In genomic region chr2:42639340-42640077, GRCh38 we compare ENCODE assay signal across 13 cellular contexts.
DNase-seq lines count a peak whose midpoint lies in the region; ATAC-seq and TF ChIP-seq lines count a peak whose summit lies in the region.
"Had no signal": no experiment of that assay in that cellular context is flagged by ENCODE, and none has a peak within 500 bp of the region (broad histone marks: within the 10 kb centered on the region; RNA-seq: fewer than 3 reads in every experiment).

No MANE protein-coding gene starts in this region.

- H3K4me2 ChIP-seq in SU-DHL-6 (ENCODE audit: low read depth, low read length, poor library complexity, severe bottlenecking): peak overlapping the region; percentile 87
- H3K4me2 ChIP-seq in mesenchymal stem cell (ENCODE audit: low read length, poor library complexity, severe bottlenecking): no peak overlapping the region
- H3K4me2 ChIP-seq: BLaER1 had no signal

- H3K4me1 ChIP-seq in CD8-positive, alpha-beta T cell (ENCODE audit: insufficient read depth, low read length): peaks cover 6% of the 10 kb centered on the region
- H3K4me1 ChIP-seq in mesenchymal stem cell (ENCODE audit: control insufficient read depth, insufficient read depth, low read depth, low read length): no peaks in the 10 kb centered on the region
- H3K4me1 ChIP-seq: BLaER1, suprapubic skin had no signal

- no peak overlapping the region for H3K14ac ChIP-seq in mesenchymal stem cell (ENCODE audit: low read length in 2 of 2)

- H3K4me3 Mint-ChIP-seq in CD8-positive, alpha-beta T cell: peak overlapping the region; percentile 52
- H3K4me3 Mint-ChIP-seq: activated naive CD4-positive, alpha-beta T cell treated with anti-CD3 and anti-CD28 coated beads, Interleukin-2, amount 10 ng/mL, durations not matched to agents 7 days and 5 days had no signal

- H3K79me2 ChIP-seq in SU-DHL-6 (ENCODE audit: insufficient read depth, low read length): peaks cover 53% of the 10 kb centered on the region

- H2AFZ ChIP-seq in SU-DHL-6 (ENCODE audit: low read depth, low read length, severe bottlenecking) (peak overlapping the region; percentile 38), mesenchymal stem cell (ENCODE audit: low read depth, low read length) (no peak overlapping the region)

- CTCF ChIA-PET in CD8-positive, alpha-beta T cell (lab: Charles Lee): interaction anchor here (1.4 to 1.7 kb wide), 2 partner anchors 23 to 24 kb away, joined by 5 read pairs; no protein-coding TSS in a partner anchor

- no peak overlapping the region for H3K27ac ChIP-seq in CD8-positive, alpha-beta T cell (ENCODE audit: low read depth, low read length)
- H3K27ac ChIP-seq in SU-DHL-6 (ENCODE audit: low read depth, low read length) (peak overlapping the region; percentile 63), mesenchymal stem cell (ENCODE audit: low read length, poor library complexity, severe bottlenecking) (no peak overlapping the region)
- H3K27ac ChIP-seq: BLaER1, suprapubic skin had no signal

- DNase-seq in CD8-positive, alpha-beta T cell: no peak
- DNase-seq in mesenchymal stem cell (no peak), NCI-H2227 treated with DMSO at 0.1 percent for 48 hours (lab: John Stamatoyannopoulos, UW) (no peak), MG63 (no peak), C1 segment of cervical spinal cord (lab: John Stamatoyannopoulos, UW) (no peak)
- DNase-seq: activated naive CD4-positive, alpha-beta T cell treated with anti-CD3 and anti-CD28 coated beads, Interleukin-2, amount 10 ng/mL, durations not matched to agents 7 days and 5 days; NCI-H1417 had no signal

- H3K23ac ChIP-seq in mesenchymal stem cell (ENCODE audit: low read length in 2 of 2): no peak overlapping the region

- no peak overlapping the region for H2BK120ac ChIP-seq in mesenchymal stem cell (ENCODE audit: low read depth, low read length)

- H2BK15ac ChIP-seq in mesenchymal stem cell (ENCODE audit: low read depth, poor library complexity, severe bottlenecking): no peak overlapping the region

- no peak for TF ChIP-seq CTCF in CD8-positive, alpha-beta T cell (IDR thresholded peaks at IDR 0.05)
- TF ChIP-seq CTCF in SU-DHL-6 (IDR thresholded peaks at IDR 0.05; ENCODE audit: insufficient read depth, low read length, poor library complexity, severe bottlenecking): no peak

- no peak overlapping the region for H2AK5ac ChIP-seq in mesenchymal stem cell (ENCODE audit: low read length, severe bottlenecking)

- H3K9me3 Mint-ChIP-seq in CD8-positive, alpha-beta T cell: no peaks in the 10 kb centered on the region
- H3K9me3 Mint-ChIP-seq: activated naive CD4-positive, alpha-beta T cell treated with anti-CD3 and anti-CD28 coated beads, Interleukin-2, amount 10 ng/mL, durations not matched to agents 7 days and 5 days; memory B cell had no signal

- no peak overlapping the region for H4K91ac ChIP-seq in mesenchymal stem cell (ENCODE audit: low read length)

- no peaks in the 10 kb centered on the region for H3K36me3 ChIP-seq in CD8-positive, alpha-beta T cell (ENCODE audit: insufficient read depth, low read length)
- H3K36me3 ChIP-seq in SU-DHL-6 (ENCODE audit: low read length) (peaks cover 16% of the 10 kb centered on the region; the same call in 1 of the 2 replicates), mesenchymal stem cell (ENCODE audit: control insufficient read depth in 1 of 2, insufficient read depth in 2 of 2, low read depth in 1 of 2, low read length in 2 of 2) (peaks cover 10 to 12% of the 10 kb centered on the region in 2 experiments), MG63 (peaks cover 6% of the 10 kb centered on the region)

- no peak overlapping the region for H2BK12ac ChIP-seq in mesenchymal stem cell (ENCODE audit: low read length in 2 of 2)

- intact Hi-C loops in CD8-positive, alpha-beta T cell (cut with DNase I, micrococcal nuclease): loop anchor here in 1 of 2 experiments (1.0 kb wide), 1 partner anchor 10 kb away; no protein-coding TSS in a partner anchor

- no peak overlapping the region for H2BK5ac ChIP-seq in mesenchymal stem cell (ENCODE audit: low read depth, low read length, poor library complexity, severe bottlenecking)

- peaks cover 15% of the 10 kb centered on the region for H3K4me1 Mint-ChIP-seq in CD8-positive, alpha-beta T cell (ENCODE audit: low read depth)
- H3K4me1 Mint-ChIP-seq: memory B cell had no signal

- H3K36me3 Mint-ChIP-seq in CD8-positive, alpha-beta T cell: peaks cover 25% of the 10 kb centered on the region
- H3K36me3 Mint-ChIP-seq: memory B cell had no signal

- no peaks in the 10 kb centered on the region for H3K9me3 ChIP-seq in CD8-positive, alpha-beta T cell (ENCODE audit: low read length)
- H3K9me3 ChIP-seq in SU-DHL-6 (ENCODE audit: insufficient read depth, low read length) (no peaks in the 10 kb centered on the region), mesenchymal stem cell (ENCODE audit: control insufficient read depth, low read length) (no peaks in the 10 kb centered on the region), MG63 (no peaks in the 10 kb centered on the region)
- H3K9me3 ChIP-seq: BLaER1, suprapubic skin had no signal

- H3K4me3 ChIP-seq in CD8-positive, alpha-beta T cell (ENCODE audit: low read depth, low read length): no peak overlapping the region
- H3K4me3 ChIP-seq in SU-DHL-6 (ENCODE audit: insufficient read depth, low read length, poor library complexity, severe bottlenecking): peak overlapping the region; percentile 45
- no peak overlapping the region for H3K4me3 ChIP-seq in mesenchymal stem cell (ENCODE audit: insufficient read depth in 1 of 2, low read depth in 1 of 2, low read length in 2 of 2)
- H3K4me3 ChIP-seq in MG63: no peak overlapping the region
- H3K4me3 ChIP-seq: BLaER1, suprapubic skin had no signal

- H3F3A ChIP-seq in SU-DHL-6 (ENCODE audit: insufficient read depth): peaks cover 55% of the 10 kb centered on the region

- POLR2A ChIA-PET in CD8-positive, alpha-beta T cell (lab: Charles Lee): interaction anchor here (0.5 to 0.7 kb wide), 2 partner anchors 10 to 14 kb away, joined by 3 read pairs; no protein-coding TSS in a partner anchor

- no peak for ATAC-seq in CD8-positive, alpha-beta T cell
- ATAC-seq in GM21786 (IDR thresholded peaks at IDR 0.05; ENCODE audit: unreplicated experiment): peak; percentile 53
- ATAC-seq in GM21515 (IDR thresholded peaks at IDR 0.05; ENCODE audit: unreplicated experiment): no peak

- H3K79me1 ChIP-seq in mesenchymal stem cell (replicated peaks; ENCODE audit: low read length, poor library complexity, severe bottlenecking): peaks cover 20% of the 10 kb centered on the region

- 85% methylated on average over 3 of the region's 5 CpGs for WGBS in mesenchymal stem cell

- no peaks in the 10 kb centered on the region for H3K27me3 Mint-ChIP-seq in CD8-positive, alpha-beta T cell (ENCODE audit: low read depth)
- H3K27me3 Mint-ChIP-seq: activated naive CD4-positive, alpha-beta T cell treated with anti-CD3 and anti-CD28 coated beads, Interleukin-2, amount 10 ng/mL, durations not matched to agents 7 days and 5 days; memory B cell had no signal

- H3K27ac Mint-ChIP-seq in CD8-positive, alpha-beta T cell: peak overlapping the region; percentile 62
- H3K27ac Mint-ChIP-seq: activated naive CD4-positive, alpha-beta T cell treated with anti-CD3 and anti-CD28 coated beads, Interleukin-2, amount 10 ng/mL, durations not matched to agents 7 days and 5 days; memory B cell had no signal

- H3K9me2 ChIP-seq in SU-DHL-6 (replicated peaks; ENCODE audit: insufficient read depth, low read length): no peaks in the 10 kb centered on the region

- no peak overlapping the region for H4K8ac ChIP-seq in mesenchymal stem cell (ENCODE audit: low read length)

- no peaks in the 10 kb centered on the region for H4K20me1 ChIP-seq in SU-DHL-6 (ENCODE audit: low read depth, low read length)

- H3K4ac ChIP-seq in mesenchymal stem cell (ENCODE audit: low read depth in 1 of 2, low read length in 2 of 2): no peak overlapping the region

- H3K27me3 ChIP-seq in CD8-positive, alpha-beta T cell (ENCODE audit: insufficient read depth, low read length): no peaks in the 10 kb centered on the region
- H3K27me3 ChIP-seq in SU-DHL-6 (ENCODE audit: low read length): no peaks in the 10 kb centered on the region
- H3K27me3 ChIP-seq in mesenchymal stem cell (ENCODE audit: control insufficient read depth in 1 of 2, insufficient read depth in 1 of 2, low read length in 2 of 2): no peaks in the 10 kb centered on the region
- H3K27me3 ChIP-seq in MG63: no peaks in the 10 kb centered on the region
- H3K27me3 ChIP-seq: BLaER1, suprapubic skin had no signal

- H3K18ac ChIP-seq in mesenchymal stem cell (ENCODE audit: low read depth in 1 of 2, low read length in 2 of 2): no peak overlapping the region

- H3K9ac ChIP-seq in SU-DHL-6 (ENCODE audit: low read length) (peak overlapping the region; percentile 42), mesenchymal stem cell (ENCODE audit: low read length) (peak overlapping the region; percentile 14)
- H3K9ac ChIP-seq: BLaER1 had no signal
